Comparison of ENCODE assay signal across 16 cellular contexts in genomic region chr2:27916293-27917015, GRCh38. TPM values are rescaled to one million over a fixed set of nuclear protein-coding genes. Genes with fewer than 3 reads are reported as not detected.
DNase-seq lines count a peak whose midpoint lies in the region; ATAC-seq and TF ChIP-seq lines count a peak whose summit lies in the region.
"Had no signal": no experiment of that assay in that cellular context is flagged by ENCODE, and none has a peak within 500 bp of the region (broad histone marks: within the 10 kb centered on the region; RNA-seq: fewer than 3 reads in every experiment).

No MANE protein-coding gene starts in this region.

- no peak overlapping the region for H3K9ac ChIP-seq in rectal smooth muscle tissue (ENCODE audit: low read length)

- H3K27ac ChIP-seq in C4-2B: peak overlapping the region; percentile 80
- H3K27ac ChIP-seq in rectal smooth muscle tissue (ENCODE audit: low read depth, low read length): peak overlapping the region; percentile 21

- peak; percentile 6 for DNase-seq in SK-MEL-5 (ENCODE audit: low read depth, low spot score)
- DNase-seq in left colon: no peak
- DNase-seq in germinal center (ENCODE audit: low spot score): no peak
- DNase-seq in activated naive CD4-positive, alpha-beta T cell (lab: John Stamatoyannopoulos, UW): no peak
- no peak for DNase-seq in activated CD8-positive, alpha-beta memory T cell treated with anti-CD3 and anti-CD28 coated beads, Interleukin-2, amount 50 U/mL, for 4 hours
- DNase-seq: effector memory CD8-positive, alpha-beta T cell; mesendoderm; NCI-H1694 treated with DMSO at 0.1 percent for 48 hours; right cardiac atrium; SHP77 treated with DMSO at 0.1 percent for 48 hours; stimulated activated CD4-positive, alpha-beta T cell treated with anti-CD3 and anti-CD28 coated beads, Interleukin-2, amount 100 ng/mL, for 24 hours; T-helper 2 cell had no signal

- peaks cover 20% of the 10 kb centered on the region for H3K4me1 ChIP-seq in rectal smooth muscle tissue (ENCODE audit: control insufficient read depth, insufficient read depth, low read length)

- in situ Hi-C loops in SK-MEL-5 (cut with HindIII; ENCODE audit: low pct_unique_long_range_greater_than_20kb, low sequenced_read_pairs): no loop called here

- H3K4me3 ChIP-seq in rectal smooth muscle tissue (ENCODE audit: low read length): no peak overlapping the region

- no peak for TF ChIP-seq CTCF in C4-2B (conservative IDR thresholded peaks at IDR 0.05)

- H3K36me3 ChIP-seq in rectal smooth muscle tissue (ENCODE audit: control insufficient read depth, insufficient read depth, low read length): no peaks in the 10 kb centered on the region

- intact Hi-C loops in left colon (cut with DNase I, micrococcal nuclease): no loop called here

- peak; percentile 41 for ATAC-seq in left colon
- no peak for ATAC-seq in HG02973 (IDR thresholded peaks at IDR 0.05; ENCODE audit: unreplicated experiment)
- ATAC-seq: effector memory CD8-positive, alpha-beta T cell; HCT116 had no signal

- H3K27me3 ChIP-seq in rectal smooth muscle tissue (ENCODE audit: control insufficient read depth, insufficient read depth, low read length): no peaks in the 10 kb centered on the region

RNA-seq across cellular contexts. Expression of gene BABAM2, which starts 25.9 kb away (rescaled TPM):
- 48.7 and 50.7 TPM in 2 replicates for total RNA-seq in SK-MEL-5 (2014; rRNA removed; shearing (Covaris generic))
- 46.2 and 58.8 TPM in 2 replicates for polyA plus RNA-seq in SK-MEL-5 (2015; cell fraction: cytosol; rRNA removed)
- 11.6 TPM in 2 replicates for polyA plus RNA-seq in SK-MEL-5 (2015; cell fraction: nucleus; rRNA removed)
- 10 to 100 TPM; 35.3 to 39.3 TPM for total RNA-seq in left colon

RNA-seq across cellular contexts. Expression of gene RBKS, which starts 26.3 kb away (rescaled TPM):
- 1.6 and 2.4 TPM in 2 replicates for total RNA-seq in SK-MEL-5 (2014; rRNA removed; shearing (Covaris generic))
- polyA plus RNA-seq in SK-MEL-5 (2015; cell fraction: cytosol; rRNA removed): 1.2 and 2.4 TPM in 2 replicates
- polyA plus RNA-seq in SK-MEL-5 (2015; cell fraction: nucleus; rRNA removed): 0.86 and 1.0 TPM in 2 replicates
- total RNA-seq in left colon: 10 to 100 TPM in 1 of 2 donors, 1 to 10 TPM in 1; 8.2 to 11.1 TPM
